In genomic region chr5:176541338-176542134, GRCh38 we compare ENCODE assay signal across 8 cellular contexts. TPM values are rescaled to one million over a fixed set of nuclear protein-coding genes. Genes with fewer than 3 reads are reported as not detected.
DNase-seq lines count a peak whose midpoint lies in the region; ATAC-seq and TF ChIP-seq lines count a peak whose summit lies in the region.

No MANE protein-coding gene starts in this region.

- CTCF ChIA-PET in CD8-positive, alpha-beta T cell (lab: Charles Lee), result interaction anchor here (1.4 to 3.7 kb wide), 4 partner anchors 11 to 125 kb away, joined by 3 to 37 read pairs (median 16); partner anchors contain the start of genes CLTB and FAF2

- no peaks in the 10 kb centered on the region for H3K9me3 Mint-ChIP-seq in CD8-positive, alpha-beta T cell
- no peaks in the 10 kb centered on the region for H3K9me3 Mint-ChIP-seq in IgD-negative memory B cell
- no peaks in the 10 kb centered on the region for H3K9me3 Mint-ChIP-seq in dendritic cell treated with granulocyte-macrophage colony-stimulating factor and Interleukin-4, amounts not matched to agents 40 ng/mL and 50 ng/mL, for 4 days

- H3K36me3 ChIP-seq in CD8-positive, alpha-beta T cell (ENCODE audit: insufficient read depth, low read length), result no peaks in the 10 kb centered on the region
- H3K36me3 ChIP-seq in mesodermal cell (ENCODE audit: control insufficient read depth, insufficient read depth, low read length), result no peaks in the 10 kb centered on the region
- H3K36me3 ChIP-seq in thyroid gland, result no peaks in the 10 kb centered on the region

- peak; percentile 44 to 86 (median 75) for DNase-seq in CD8-positive, alpha-beta T cell
- peak; percentile 86 for DNase-seq in UCSD-AML1 (lab: John Stamatoyannopoulos, UW; ENCODE audit: unreplicated experiment)
- peak; percentile 72 to 75 for DNase-seq in thyroid gland
- DNase-seq in Ammon's horn (ENCODE audit: low spot score), result no peak

- peak; percentile 16 for ATAC-seq in CD8-positive, alpha-beta T cell
- no peak for ATAC-seq in HG03039 (IDR thresholded peaks at IDR 0.05; ENCODE audit: unreplicated experiment)

- peaks cover 11% of the 10 kb centered on the region for H3K36me3 Mint-ChIP-seq in CD8-positive, alpha-beta T cell
- no peaks in the 10 kb centered on the region for H3K36me3 Mint-ChIP-seq in IgD-negative memory B cell
- peaks cover 18% of the 10 kb centered on the region for H3K36me3 Mint-ChIP-seq in dendritic cell treated with granulocyte-macrophage colony-stimulating factor and Interleukin-4, amounts not matched to agents 40 ng/mL and 50 ng/mL, for 4 days (ENCODE audit: low read depth)

- H3K4me1 Mint-ChIP-seq in CD8-positive, alpha-beta T cell (ENCODE audit: low read depth), result peaks cover 71% of the 10 kb centered on the region
- H3K4me1 Mint-ChIP-seq in IgD-negative memory B cell, result peaks cover 30 to 40% (median 33%) of the 10 kb centered on the region in 3 donors
- H3K4me1 Mint-ChIP-seq in dendritic cell treated with granulocyte-macrophage colony-stimulating factor and Interleukin-4, amounts not matched to agents 40 ng/mL and 50 ng/mL, for 4 days (ENCODE audit: low read depth), result peaks cover 58% of the 10 kb centered on the region

- 61 to 66% methylated on average over 9 of the region's 12 CpGs for WGBS in mesodermal cell (ENCODE audit: insufficient coverage in 2 of 2), 2 experiments
- 40 to 53% methylated on average over 3 to 5 of the region's 12 CpGs for WGBS in thyroid gland, 2 donors

- peak overlapping the region; percentile 97 for H3K27ac Mint-ChIP-seq in CD8-positive, alpha-beta T cell
- peak overlapping the region; percentile 94 to 96 (median 96) for H3K27ac Mint-ChIP-seq in IgD-negative memory B cell
- peak overlapping the region; percentile 91 for H3K27ac Mint-ChIP-seq in dendritic cell treated with granulocyte-macrophage colony-stimulating factor and Interleukin-4, amounts not matched to agents 40 ng/mL and 50 ng/mL, for 4 days

- H3K4me3 ChIP-seq in CD8-positive, alpha-beta T cell (ENCODE audit: low read depth, low read length), result peak overlapping the region; percentile 79
- H3K4me3 ChIP-seq in mesodermal cell (ENCODE audit: extremely low read depth, insufficient read depth, low read length, poor library complexity, severe bottlenecking) (peak overlapping the region; percentile 55), thyroid gland (replicated peaks in 1 of 3) (no peak overlapping the region)

- POLR2A ChIA-PET in CD8-positive, alpha-beta T cell (lab: Charles Lee), result interaction anchor here (1.3 to 4.9 kb wide), 6 partner anchors 7 to 180 kb away, joined by 3 to 54 read pairs (median 16); partner anchors contain the start of genes FAF2, KIAA1191 and TSPAN17

- H3K9me3 ChIP-seq in CD8-positive, alpha-beta T cell (ENCODE audit: low read length), result no peaks in the 10 kb centered on the region
- no peaks in the 10 kb centered on the region for H3K9me3 ChIP-seq in mesodermal cell (ENCODE audit: control insufficient read depth, low read length)
- no peaks in the 10 kb centered on the region for H3K9me3 ChIP-seq in thyroid gland

- H3K27me3 ChIP-seq in CD8-positive, alpha-beta T cell (ENCODE audit: insufficient read depth, low read length), result no peaks in the 10 kb centered on the region
- no peaks in the 10 kb centered on the region for H3K27me3 ChIP-seq in thyroid gland

- no peaks in the 10 kb centered on the region for H3K27me3 Mint-ChIP-seq in CD8-positive, alpha-beta T cell (ENCODE audit: low read depth)
- H3K27me3 Mint-ChIP-seq in IgD-negative memory B cell, result no peaks in the 10 kb centered on the region
- H3K27me3 Mint-ChIP-seq in dendritic cell treated with granulocyte-macrophage colony-stimulating factor and Interleukin-4, amounts not matched to agents 40 ng/mL and 50 ng/mL, for 4 days, result no peaks in the 10 kb centered on the region

- H3K27ac ChIP-seq in CD8-positive, alpha-beta T cell (ENCODE audit: low read depth, low read length), result peak overlapping the region; percentile 65
- H3K27ac ChIP-seq in mesodermal cell (ENCODE audit: low read depth, low read length, severe bottlenecking) (peak overlapping the region; percentile 16), thyroid gland (peak overlapping the region; percentile 50 to 65 (median 58))

- intact Hi-C loops in CD8-positive, alpha-beta T cell (cut with DNase I, micrococcal nuclease), result loop anchor here (1.0 to 5.0 kb wide), 5 partner anchors 8 to 886 kb away; partner anchors contain the start of gene GRK6 (in 2 of the 2)
- intact Hi-C loops in dendritic cell treated with granulocyte-macrophage colony-stimulating factor and Interleukin-4, amounts not matched to agents 40 ng/mL and 50 ng/mL, for 4 days (cut with micrococcal nuclease), result no loop called here
- intact Hi-C loops in thyroid gland (cut with DNase I), result loop anchor here (5.0 to 10.0 kb wide), 2 partner anchors 97 to 124 kb away; partner anchors contain the start of genes CLTB and FAF2

- peaks cover 70% of the 10 kb centered on the region for H3K4me1 ChIP-seq in CD8-positive, alpha-beta T cell (ENCODE audit: insufficient read depth, low read length)
- peaks cover 24% of the 10 kb centered on the region for H3K4me1 ChIP-seq in mesodermal cell (ENCODE audit: control insufficient read depth, insufficient read depth, low read length, poor library complexity, severe bottlenecking)
- H3K4me1 ChIP-seq in thyroid gland, result peaks cover 8 to 27% of the 10 kb centered on the region in 2 donors

- H3K4me3 Mint-ChIP-seq in CD8-positive, alpha-beta T cell, result peak overlapping the region; percentile 87
- peak overlapping the region; percentile 90 to 99 (median 94) for H3K4me3 Mint-ChIP-seq in IgD-negative memory B cell
- H3K4me3 Mint-ChIP-seq in dendritic cell treated with granulocyte-macrophage colony-stimulating factor and Interleukin-4, amounts not matched to agents 40 ng/mL and 50 ng/mL, for 4 days, result peak overlapping the region; percentile 92

- no peak for TF ChIP-seq POLR2A in thyroid gland (IDR thresholded peaks at IDR 0.05)

- no peak for TF ChIP-seq CTCF in CD8-positive, alpha-beta T cell (IDR thresholded peaks at IDR 0.05)
- TF ChIP-seq CTCF in thyroid gland (IDR thresholded peaks at IDR 0.05), result no peak

RNA-seq across cellular contexts. Expression of gene RNF44, which starts 4.3 kb away (rescaled TPM):
- 100 to 1,000 TPM; 199 to 216 TPM for total RNA-seq in CD8-positive, alpha-beta T cell
- 6.0 TPM for polyA plus RNA-seq in IgD-negative memory B cell
- polyA plus RNA-seq in mesodermal cell (2013, experiment 1 of 2), result 85.4 TPM
- 69.7 TPM for polyA plus RNA-seq in mesodermal cell (2013, experiment 2 of 2)
- total RNA-seq in thyroid gland, result 10 to 100 TPM; 12.1 to 27.3 (median 22.4) TPM

RNA-seq across cellular contexts. Expression of gene CDHR2, which starts 7.6 kb away (rescaled TPM):
- total RNA-seq in CD8-positive, alpha-beta T cell, result 1 to 10 TPM; 1.2 to 2.2 TPM
- not detected for polyA plus RNA-seq in IgD-negative memory B cell
- polyA plus RNA-seq in mesodermal cell (2013, experiment 1 of 2), result not detected
- polyA plus RNA-seq in mesodermal cell (2013, experiment 2 of 2), result not detected
- total RNA-seq in thyroid gland, result under 1 TPM in 1 of 4 donors, not detected in 3; 0.11 TPM

Comparison
In these comparisons a context has a peak if more than half of its experiments do, and no peak if none do; other contexts are left out.
1. H3K4me3 ChIP-seq: peak in CD8-positive, alpha-beta T cell (single experiment) and mesodermal cell (single experiment); none in thyroid gland (0 of 3).
2. RNA of gene RNF44, which starts 4.3 kb away (total RNA-seq): 199 to 216 TPM in CD8-positive, alpha-beta T cell; 12.1 to 27.3 TPM in thyroid gland; every median in the first group is over 4 times any median in the second.
3. Peak in every context shown above with its lines, with median percentiles within 50 percentile points of each other: H3K27ac ChIP-seq, H3K27ac Mint-ChIP-seq and H3K4me3 Mint-ChIP-seq.